Comparison of ENCODE assay signal across 15 cellular contexts in the genomic region with DNA sequence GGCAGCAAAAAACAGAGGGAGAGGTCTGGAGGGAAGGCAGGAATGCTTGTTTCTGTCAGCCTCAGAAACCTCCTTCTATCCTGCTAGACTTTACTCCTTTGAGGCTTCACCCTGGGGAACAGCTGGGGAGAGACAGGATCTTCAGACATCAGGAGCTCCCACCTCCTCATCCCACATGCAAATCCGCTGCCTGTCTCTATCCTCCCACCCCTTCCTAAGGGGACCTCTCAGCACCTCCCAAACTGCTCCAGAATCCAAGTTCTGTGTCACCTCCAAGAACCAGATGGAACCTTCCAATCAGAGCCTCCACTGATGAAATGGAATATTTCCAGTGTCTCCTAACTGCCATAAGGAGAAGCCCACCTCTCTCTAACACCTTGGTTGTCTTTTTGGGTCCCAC. TPM values are rescaled to one million over a fixed set of nuclear protein-coding genes. Genes with fewer than 3 reads are reported as not detected.
"Had no signal": no experiment of that assay in that cellular context is flagged by ENCODE, and none has a peak within 500 bp of the region (broad histone marks: within the 10 kb centered on the region; RNA-seq: fewer than 3 reads in every experiment).

No MANE protein-coding gene starts in this region.

- H3K36me3 Mint-ChIP-seq: activated naive CD4-positive, alpha-beta T cell treated with anti-CD3 and anti-CD28 coated beads, Interleukin-2, amount 50 U/mL, for 24 hours; brain; naive thymus-derived CD4-positive, alpha-beta T cell; stimulated activated naive B cell treated with anti-CD40 and anti-IgM and Interleukin-4, amounts not matched to agents 10 μg/mL and 1 μg/mL and 100 μg/mL, for 72 hours had no signal

- H3K27ac ChIP-seq: heart left ventricle, tibial artery, VCaP had no signal

- H3K9me3 Mint-ChIP-seq: activated naive CD4-positive, alpha-beta T cell treated with anti-CD3 and anti-CD28 coated beads, Interleukin-2, amount 50 U/mL, for 24 hours; activated T-cell treated with anti-CD3 and anti-CD28 coated beads, Interleukin-2, amount 50 U/mL, for 24 hours; brain; stimulated activated naive B cell treated with anti-CD40 and anti-IgM and Interleukin-4, amounts not matched to agents 10 μg/mL and 1 μg/mL and 100 μg/mL, for 72 hours; T-helper 1 cell treated with Interleukin-12 subunit alpha and Interleukin-12 subunit beta and Interleukin-4 antibody, amounts not matched to agents 30 μg/mL and 1 μg/mL, for 36 hours had no signal

- H3K4me3 Mint-ChIP-seq: activated naive CD4-positive, alpha-beta T cell treated with anti-CD3 and anti-CD28 coated beads, Interleukin-2, amount 50 U/mL, for 24 hours; activated T-cell treated with anti-CD3 and anti-CD28 coated beads, Interleukin-2, amount 50 U/mL, for 24 hours; brain; naive thymus-derived CD4-positive, alpha-beta T cell; stimulated activated naive B cell treated with anti-CD40 and anti-IgM and Interleukin-4, amounts not matched to agents 10 μg/mL and 1 μg/mL and 100 μg/mL, for 72 hours; T-helper 1 cell treated with Interleukin-12 subunit alpha and Interleukin-12 subunit beta and Interleukin-4 antibody, amounts not matched to agents 30 μg/mL and 1 μg/mL, for 36 hours had no signal

- DNase-seq: activated CD4-positive, alpha-beta T cell treated with anti-CD3 and anti-CD28 coated beads, Interleukin-2, amount 50 U/mL, for 48 hours; activated T-cell treated with anti-CD3 and anti-CD28 coated beads, Interleukin-2, amount 50 U/mL, for 24 hours; effector memory CD4-positive, alpha-beta T cell; heart left ventricle; naive thymus-derived CD4-positive, alpha-beta T cell; stimulated activated CD4-positive, alpha-beta T cell treated with anti-CD3 and anti-CD28 coated beads, Interleukin-15, amount 100 ng/mL, for 24 hours; stimulated activated CD4-positive, alpha-beta T cell treated with anti-CD3 and anti-CD28 coated beads, Interleukin-4, amount 100 ng/mL, for 1 hour; stimulated activated naive B cell treated with anti-CD40 and anti-IgM and Interleukin-4, amounts not matched to agents 10 μg/mL and 1 μg/mL and 100 μg/mL, for 72 hours; tibial artery had no signal

- H3K9me3 ChIP-seq: heart left ventricle, tibial artery had no signal

- H3K4me1 Mint-ChIP-seq: activated naive CD4-positive, alpha-beta T cell treated with anti-CD3 and anti-CD28 coated beads, Interleukin-2, amount 50 U/mL, for 24 hours; brain; naive thymus-derived CD4-positive, alpha-beta T cell had no signal

- H3K27ac Mint-ChIP-seq: activated naive CD4-positive, alpha-beta T cell treated with anti-CD3 and anti-CD28 coated beads, Interleukin-2, amount 50 U/mL, for 24 hours; activated T-cell treated with anti-CD3 and anti-CD28 coated beads, Interleukin-2, amount 50 U/mL, for 24 hours; naive thymus-derived CD4-positive, alpha-beta T cell; stimulated activated naive B cell treated with anti-CD40 and anti-IgM and Interleukin-4, amounts not matched to agents 10 μg/mL and 1 μg/mL and 100 μg/mL, for 72 hours; T-helper 1 cell treated with Interleukin-12 subunit alpha and Interleukin-12 subunit beta and Interleukin-4 antibody, amounts not matched to agents 30 μg/mL and 1 μg/mL, for 36 hours had no signal

- H3K4me3 ChIP-seq: heart left ventricle, lung, skin epidermis, tibial artery had no signal

RNA-seq across cellular contexts. Expression of a gene that starts 39.6 kb away (rescaled TPM):
- total RNA-seq: naive thymus-derived CD4-positive, alpha-beta T cell had no signal
